18 cellular contexts compared by ENCODE assay signal in genomic region chr1:230328342-230329015, GRCh38.
DNase-seq lines count a peak whose midpoint lies in the region; ATAC-seq and TF ChIP-seq lines count a peak whose summit lies in the region.
"Had no signal": no experiment of that assay in that cellular context is flagged by ENCODE, and none has a peak within 500 bp of the region (broad histone marks: within the 10 kb centered on the region; RNA-seq: fewer than 3 reads in every experiment).

No MANE protein-coding gene starts in this region.

- ATAC-seq in GM19035 (IDR thresholded peaks at IDR 0.05; ENCODE audit: unreplicated experiment) (peak; percentile 33), HG03439 (IDR thresholded peaks at IDR 0.05; ENCODE audit: unreplicated experiment) (peak; percentile 29), upper lobe of right lung (no peak), GM19455 (IDR thresholded peaks at IDR 0.05; ENCODE audit: unreplicated experiment) (no peak), GM21447 (IDR thresholded peaks at IDR 0.05; ENCODE audit: unreplicated experiment) (no peak)
- ATAC-seq: gastroesophageal sphincter had no signal

- DNase-seq in SK-MEL-5 (ENCODE audit: low read depth, low spot score) (peak; percentile 28), kidney tubule cell (ENCODE audit: low spot score) (peak; percentile 90), upper lobe of right lung (no peak), HFFc6 (no peak)
- DNase-seq: aorta, colonic mucosa, DMS 273 treated with DMSO at 0.1 percent for 48 hours, MM.1S, NCI-H1694 treated with DMSO at 0.1 percent for 48 hours, transverse colon had no signal

- intact Hi-C loops in upper lobe of right lung (cut with DNase I): no loop called here

- no peaks in the 10 kb centered on the region for H3K36me3 ChIP-seq in upper lobe of right lung
- H3K36me3 ChIP-seq: BLaER1, colonic mucosa, gastroesophageal sphincter, spleen, transverse colon had no signal

- TF ChIP-seq CTCF in upper lobe of right lung (IDR thresholded peaks at IDR 0.05): no peak
- TF ChIP-seq CTCF in HFFc6 (IDR thresholded peaks at IDR 0.05): no peak

- no peaks in the 10 kb centered on the region for H3K36me3 Mint-ChIP-seq in HFFc6 (ENCODE audit: low read depth)

- no peak overlapping the region for H3K4me3 Mint-ChIP-seq in HFFc6

- no peaks in the 10 kb centered on the region for H3K27me3 ChIP-seq in upper lobe of right lung
- H3K27me3 ChIP-seq: colonic mucosa, gastroesophageal sphincter, transverse colon had no signal

- in situ Hi-C loops in SK-MEL-5 (cut with HindIII; ENCODE audit: low pct_unique_long_range_greater_than_20kb, low sequenced_read_pairs): no loop called here

- no peaks in the 10 kb centered on the region for H3K9me3 ChIP-seq in upper lobe of right lung
- H3K9me3 ChIP-seq: BLaER1, colonic mucosa, gastroesophageal sphincter, spleen, transverse colon had no signal

- H3K9me3 Mint-ChIP-seq in HFFc6: peaks cover 6% of the 10 kb centered on the region; the same call in 1 of the 2 replicates

- H3K4me1 ChIP-seq in upper lobe of right lung: no peaks in the 10 kb centered on the region
- H3K4me1 ChIP-seq: BLaER1, colonic mucosa, gastroesophageal sphincter, transverse colon had no signal

- H3K4me3 ChIP-seq in upper lobe of right lung: no peak overlapping the region
- H3K4me3 ChIP-seq: BLaER1, colonic mucosa, gastroesophageal sphincter, SK-N-MC, spleen, transverse colon had no signal

- peaks cover 11% of the 10 kb centered on the region; the same call in 1 of the 2 replicates for H3K4me1 Mint-ChIP-seq in HFFc6 (ENCODE audit: low read depth)

- peaks cover 3% of the 10 kb centered on the region for H3K27me3 Mint-ChIP-seq in HFFc6 (ENCODE audit: insufficient read depth)

- H3K27ac ChIP-seq in upper lobe of right lung: no peak overlapping the region
- H3K27ac ChIP-seq: BLaER1, colonic mucosa, gastroesophageal sphincter, SK-N-MC, spleen, transverse colon had no signal

- H3K27ac Mint-ChIP-seq in HFFc6: no peak overlapping the region

Comparison
In these comparisons a context has a peak if more than half of its experiments do, and no peak if none do; other contexts are left out.
1. ATAC-seq: peak in GM19035 (single experiment) and HG03439 (single experiment); none in upper lobe of right lung (single experiment), GM19455 (single experiment) and GM21447 (single experiment).
2. DNase-seq: peak in SK-MEL-5 (single experiment) and kidney tubule cell (single experiment); none in upper lobe of right lung (single experiment) and HFFc6 (single experiment).